ENCODE assay signal across 9 cellular contexts in the genomic region with DNA sequence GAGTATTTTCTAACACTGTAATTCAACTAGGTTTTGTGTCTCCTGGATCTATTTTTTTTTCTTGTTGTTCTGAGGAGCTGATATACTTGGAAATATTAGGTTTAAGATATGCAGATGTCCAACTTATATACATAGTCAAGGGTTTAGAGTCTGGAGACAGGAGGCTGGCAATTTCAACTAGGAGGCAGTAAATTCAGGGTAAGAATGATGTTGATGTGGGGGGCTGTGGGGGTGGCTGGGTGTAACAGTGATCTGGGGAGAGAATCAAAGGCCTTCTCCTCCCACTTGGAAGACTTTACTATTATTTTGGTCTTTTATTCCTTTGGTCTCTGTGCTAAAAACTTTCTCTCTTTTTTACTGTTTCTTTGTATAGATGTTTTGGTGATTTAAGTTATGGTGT.
A peak's percentile ranks its signal among the peaks of the same experiment; 100 is the strongest.
DNase-seq lines count a peak whose midpoint lies in the region; ATAC-seq and TF ChIP-seq lines count a peak whose summit lies in the region.
"Had no signal": no experiment of that assay in that cellular context is flagged by ENCODE, and none has a peak within 500 bp of the region (broad histone marks: within the 10 kb centered on the region; RNA-seq: fewer than 3 reads in every experiment).

No MANE protein-coding gene starts in this region.

- peaks cover 35% of the 10 kb centered on the region for H3K4me1 ChIP-seq in left ventricle myocardium inferior
- H3K4me1 ChIP-seq in colonic mucosa: peaks cover 12% of the 10 kb centered on the region
- peaks cover 28% of the 10 kb centered on the region for H3K4me1 ChIP-seq in muscle layer of colon (ENCODE audit: insufficient read depth, low read length)
- H3K4me1 ChIP-seq in transverse colon: peaks cover 14 to 53% (median 24%) of the 10 kb centered on the region in 4 donors

- ATAC-seq in Right ventricle myocardium inferior: no peak

- peak overlapping the region; percentile 60 for H3K27ac ChIP-seq in left ventricle myocardium inferior (replicated peaks)
- peak overlapping the region; percentile 78 for H3K27ac ChIP-seq in colonic mucosa
- peak overlapping the region; percentile 55 for H3K27ac ChIP-seq in muscle layer of colon (ENCODE audit: low read depth, low read length)
- H3K27ac ChIP-seq in transverse colon: peak overlapping the region; percentile 79 to 84 (median 82)

- H3K36me3 ChIP-seq in left ventricle myocardium inferior (no peaks in the 10 kb centered on the region), colonic mucosa (no peaks in the 10 kb centered on the region), muscle layer of colon (ENCODE audit: insufficient read depth, low read length) (no peaks in the 10 kb centered on the region), transverse colon (no peaks in the 10 kb centered on the region)
- H3K36me3 ChIP-seq: tibial artery had no signal

- H3K4me3 ChIP-seq in left ventricle myocardium inferior: peak overlapping the region; percentile 43
- peak overlapping the region; percentile 36 for H3K4me3 ChIP-seq in colonic mucosa
- no peak overlapping the region for H3K4me3 ChIP-seq in muscle layer of colon (ENCODE audit: low read depth in 1 of 2, low read length in 2 of 2)
- H3K4me3 ChIP-seq in transverse colon: peak overlapping the region in 3 of 4 donors; percentile 12 to 46 (median 17)

- TF ChIP-seq CTCF in left ventricle myocardium inferior (IDR thresholded peaks at IDR 0.05; ENCODE audit: borderline replicate concordance): no peak
- no peak for TF ChIP-seq CTCF in colonic mucosa (IDR thresholded peaks at IDR 0.05)
- TF ChIP-seq CTCF in transverse colon (IDR thresholded peaks at IDR 0.05): no peak

- intact Hi-C loops in left ventricle myocardium inferior (cut with micrococcal nuclease) (no loop called here), Right ventricle myocardium inferior (cut with DNase I) (no loop called here), colonic mucosa (cut with DNase I) (no loop called here), transverse colon (cut with DNase I; ENCODE audit: low total_unique reads) (no loop called here)

- TF ChIP-seq EP300 in transverse colon (IDR thresholded peaks at IDR 0.05; ENCODE audit: low read depth): no peak

- DNase-seq in left ventricle myocardium inferior: no peak
- no peak for DNase-seq in Right ventricle myocardium inferior (ENCODE audit: missing footprints)
- no peak for DNase-seq in colonic mucosa
- no peak for DNase-seq in transverse colon
- no peak for DNase-seq in stimulated activated naive CD4-positive, alpha-beta T cell treated with Interleukin-2 at 50 U/mL for 16 hours (lab: John Stamatoyannopoulos, UW)
- DNase-seq in hepatic stellate cell (ENCODE audit: low spot score): no peak
- no peak for DNase-seq in NCI-H526 treated with DMSO at 0.1 percent for 48 hours (lab: John Stamatoyannopoulos, UW)

- H3K9ac ChIP-seq in colonic mucosa (ENCODE audit: low read depth in 2 of 2, low read length in 2 of 2) (peak overlapping the region in 1 of 2 donors; percentile 69), muscle layer of colon (ENCODE audit: low read length) (no peak overlapping the region)

- H3K9me3 ChIP-seq in left ventricle myocardium inferior (replicated peaks) (no peaks in the 10 kb centered on the region), colonic mucosa (no peaks in the 10 kb centered on the region), muscle layer of colon (ENCODE audit: low read length) (no peaks in the 10 kb centered on the region), transverse colon (no peaks in the 10 kb centered on the region)
- H3K9me3 ChIP-seq: tibial artery had no signal

- no peak for TF ChIP-seq POLR2A in transverse colon (IDR thresholded peaks at IDR 0.05)

- H3K27me3 ChIP-seq in left ventricle myocardium inferior (ENCODE audit: low read depth) (no peaks in the 10 kb centered on the region), colonic mucosa (no peaks in the 10 kb centered on the region), muscle layer of colon (ENCODE audit: control insufficient read depth in 1 of 2, insufficient read depth in 2 of 2, low read length in 2 of 2) (no peaks in the 10 kb centered on the region), transverse colon (no peaks in the 10 kb centered on the region)
- H3K27me3 ChIP-seq: tibial artery had no signal

- in situ Hi-C loops in transverse colon (cut with MboI; ENCODE audit: low pct_ligation_motif_present in 1 of 4, low pct_unique_long_range_greater_than_20kb in 1 of 4, low sequenced_read_pairs in 3 of 4): loop anchor here in 3 of 4 donors (10.0 to 25.0 kb wide), 3 partner anchors 108 to 165 kb away; a partner anchor contains a TSS

Comparison
In these comparisons a context has a peak if more than half of its experiments do, and no peak if none do; other contexts are left out.
1. H3K4me3 ChIP-seq: peak in left ventricle myocardium inferior (single experiment), colonic mucosa (single experiment) and transverse colon (3 of 4); none in muscle layer of colon (0 of 2).
2. Peak in every context shown above with its lines, with median percentiles within 50 percentile points of each other: H3K27ac ChIP-seq.